In the genomic region with DNA sequence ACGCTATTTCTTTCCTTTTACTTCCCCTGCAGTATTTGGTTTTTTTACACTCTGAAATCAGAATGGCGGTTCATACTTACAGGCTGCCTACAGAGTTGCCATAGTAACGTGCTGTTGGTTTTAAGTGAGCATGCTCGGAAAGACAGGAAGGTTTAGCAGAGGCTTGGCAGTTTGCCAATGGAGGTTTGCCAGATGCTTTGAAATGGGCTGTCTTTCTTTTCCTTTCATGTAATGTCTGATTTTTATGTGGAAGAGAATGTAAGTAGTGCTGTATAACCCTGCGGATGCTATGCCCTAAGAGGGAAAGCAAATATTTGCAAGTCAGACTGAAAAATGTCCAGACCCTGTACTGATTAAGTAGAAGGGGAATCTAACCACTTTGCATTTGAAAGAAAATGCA, we compare ENCODE assay signal across 1 cellular context.
TF ChIP-seq lines count a peak whose summit lies in the region.

No MANE protein-coding gene starts in this region.

TF ChIP-seq in SK-N-SH, 30 proteins besides CTCF, POLR2A, EP300 and RAD21 (continued from another document):
- TF ChIP-seq, protein P1, sequence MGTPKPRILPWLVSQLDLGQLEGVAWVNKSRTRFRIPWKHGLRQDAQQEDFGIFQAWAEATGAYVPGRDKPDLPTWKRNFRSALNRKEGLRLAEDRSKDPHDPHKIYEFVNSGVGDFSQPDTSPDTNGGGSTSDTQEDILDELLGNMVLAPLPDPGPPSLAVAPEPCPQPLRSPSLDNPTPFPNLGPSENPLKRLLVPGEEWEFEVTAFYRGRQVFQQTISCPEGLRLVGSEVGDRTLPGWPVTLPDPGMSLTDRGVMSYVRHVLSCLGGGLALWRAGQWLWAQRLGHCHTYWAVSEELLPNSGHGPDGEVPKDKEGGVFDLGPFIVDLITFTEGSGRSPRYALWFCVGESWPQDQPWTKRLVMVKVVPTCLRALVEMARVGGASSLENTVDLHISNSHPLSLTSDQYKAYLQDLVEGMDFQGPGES (IDR thresholded peaks at IDR 0.05; ENCODE audit: low read depth, low read length): no peak
- no peak for TF ChIP-seq FOXM1 (IDR thresholded peaks at IDR 0.05; ENCODE audit: low read depth)
- TF ChIP-seq, protein P2, sequence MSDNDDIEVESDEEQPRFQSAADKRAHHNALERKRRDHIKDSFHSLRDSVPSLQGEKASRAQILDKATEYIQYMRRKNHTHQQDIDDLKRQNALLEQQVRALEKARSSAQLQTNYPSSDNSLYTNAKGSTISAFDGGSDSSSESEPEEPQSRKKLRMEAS (IDR thresholded peaks at IDR 0.05; ENCODE audit: low read depth): no peak
- TF ChIP-seq NRF1 (IDR thresholded peaks at IDR 0.05; ENCODE audit: low read depth, low read length): peak; percentile 41; the same call in 1 of the 2 replicates
- TF ChIP-seq, protein P3, sequence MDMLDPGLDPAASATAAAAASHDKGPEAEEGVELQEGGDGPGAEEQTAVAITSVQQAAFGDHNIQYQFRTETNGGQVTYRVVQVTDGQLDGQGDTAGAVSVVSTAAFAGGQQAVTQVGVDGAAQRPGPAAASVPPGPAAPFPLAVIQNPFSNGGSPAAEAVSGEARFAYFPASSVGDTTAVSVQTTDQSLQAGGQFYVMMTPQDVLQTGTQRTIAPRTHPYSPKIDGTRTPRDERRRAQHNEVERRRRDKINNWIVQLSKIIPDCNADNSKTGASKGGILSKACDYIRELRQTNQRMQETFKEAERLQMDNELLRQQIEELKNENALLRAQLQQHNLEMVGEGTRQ (IDR thresholded peaks at IDR 0.05; ENCODE audit: borderline replicate concordance, low read depth, low read length): no peak
- TF ChIP-seq POLR2AphosphoS5 (IDR thresholded peaks at IDR 0.05; ENCODE audit: low read depth, low read length): peak; percentile 36; the same call in 1 of the 2 replicates
- TF ChIP-seq TCF12 (IDR thresholded peaks at IDR 0.05): no peak
- no peak for TF ChIP-seq RXRA (IDR thresholded peaks at IDR 0.05; ENCODE audit: borderline replicate concordance, low read depth)
- TF ChIP-seq RCOR1 (IDR thresholded peaks at IDR 0.05; ENCODE audit: low read length): no peak; the same call in 1 of the 2 replicates
- no peak for TF ChIP-seq GABPA (IDR thresholded peaks at IDR 0.05; ENCODE audit: low read depth)
- TF ChIP-seq SMC3 (IDR thresholded peaks at IDR 0.05; ENCODE audit: low read depth, low read length): no peak
- TF ChIP-seq TEAD4 (IDR thresholded peaks at IDR 0.05; ENCODE audit: borderline replicate concordance, insufficient read depth): no peak
- peak; percentile 55 for TF ChIP-seq CHD2 (IDR thresholded peaks at IDR 0.05; ENCODE audit: low read length, partially characterized antibody)
- TF ChIP-seq ELF1 (IDR thresholded peaks at IDR 0.05): no peak
- no peak for TF ChIP-seq FOXJ3 (CRISPR knock-in tag; IDR thresholded peaks at IDR 0.05)
- TF ChIP-seq EZH2phosphoT487 (IDR thresholded peaks at IDR 0.05; ENCODE audit: borderline replicate concordance, low read depth): no peak
- TF ChIP-seq MEF2A (IDR thresholded peaks at IDR 0.05; ENCODE audit: borderline replicate concordance, low read depth): no peak
- no peak for TF ChIP-seq SIN3A (IDR thresholded peaks at IDR 0.05; ENCODE audit: borderline replicate concordance, low read depth, low read length)
- TF ChIP-seq, protein P4, sequence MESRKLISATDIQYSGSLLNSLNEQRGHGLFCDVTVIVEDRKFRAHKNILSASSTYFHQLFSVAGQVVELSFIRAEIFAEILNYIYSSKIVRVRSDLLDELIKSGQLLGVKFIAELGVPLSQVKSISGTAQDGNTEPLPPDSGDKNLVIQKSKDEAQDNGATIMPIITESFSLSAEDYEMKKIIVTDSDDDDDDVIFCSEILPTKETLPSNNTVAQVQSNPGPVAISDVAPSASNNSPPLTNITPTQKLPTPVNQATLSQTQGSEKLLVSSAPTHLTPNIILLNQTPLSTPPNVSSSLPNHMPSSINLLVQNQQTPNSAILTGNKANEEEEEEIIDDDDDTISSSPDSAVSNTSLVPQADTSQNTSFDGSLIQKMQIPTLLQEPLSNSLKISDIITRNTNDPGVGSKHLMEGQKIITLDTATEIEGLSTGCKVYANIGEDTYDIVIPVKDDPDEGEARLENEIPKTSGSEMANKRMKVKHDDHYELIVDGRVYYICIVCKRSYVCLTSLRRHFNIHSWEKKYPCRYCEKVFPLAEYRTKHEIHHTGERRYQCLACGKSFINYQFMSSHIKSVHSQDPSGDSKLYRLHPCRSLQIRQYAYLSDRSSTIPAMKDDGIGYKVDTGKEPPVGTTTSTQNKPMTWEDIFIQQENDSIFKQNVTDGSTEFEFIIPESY (IDR thresholded peaks at IDR 0.05; ENCODE audit: borderline replicate concordance, low read depth): no peak
- TF ChIP-seq TAF1 (IDR thresholded peaks at IDR 0.05; ENCODE audit: borderline replicate concordance, low read depth, low read length): no peak
- peak; percentile 31; the same call in 1 of the 2 replicates for TF ChIP-seq YY1 (IDR thresholded peaks at IDR 0.05; ENCODE audit: low read depth)
- TF ChIP-seq MXI1 (IDR thresholded peaks at IDR 0.05; ENCODE audit: low read depth, low read length): peak; percentile 76
- no peak for TF ChIP-seq GATA2 (CRISPR knock-in tag; IDR thresholded peaks at IDR 0.05)
- no peak for TF ChIP-seq JUND (IDR thresholded peaks at IDR 0.05)
- TF ChIP-seq, protein P5, sequence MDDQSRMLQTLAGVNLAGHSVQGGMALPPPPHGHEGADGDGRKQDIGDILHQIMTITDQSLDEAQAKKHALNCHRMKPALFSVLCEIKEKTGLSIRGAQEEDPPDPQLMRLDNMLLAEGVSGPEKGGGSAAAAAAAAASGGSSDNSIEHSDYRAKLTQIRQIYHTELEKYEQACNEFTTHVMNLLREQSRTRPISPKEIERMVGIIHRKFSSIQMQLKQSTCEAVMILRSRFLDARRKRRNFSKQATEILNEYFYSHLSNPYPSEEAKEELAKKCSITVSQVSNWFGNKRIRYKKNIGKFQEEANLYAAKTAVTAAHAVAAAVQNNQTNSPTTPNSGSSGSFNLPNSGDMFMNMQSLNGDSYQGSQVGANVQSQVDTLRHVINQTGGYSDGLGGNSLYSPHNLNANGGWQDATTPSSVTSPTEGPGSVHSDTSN (IDR thresholded peaks at IDR 0.05): 0 out of 2 replicates have a peak, but pooled peaks have one; percentile 13
